ENCODE assay signal across 9 cellular contexts in the genomic region with DNA sequence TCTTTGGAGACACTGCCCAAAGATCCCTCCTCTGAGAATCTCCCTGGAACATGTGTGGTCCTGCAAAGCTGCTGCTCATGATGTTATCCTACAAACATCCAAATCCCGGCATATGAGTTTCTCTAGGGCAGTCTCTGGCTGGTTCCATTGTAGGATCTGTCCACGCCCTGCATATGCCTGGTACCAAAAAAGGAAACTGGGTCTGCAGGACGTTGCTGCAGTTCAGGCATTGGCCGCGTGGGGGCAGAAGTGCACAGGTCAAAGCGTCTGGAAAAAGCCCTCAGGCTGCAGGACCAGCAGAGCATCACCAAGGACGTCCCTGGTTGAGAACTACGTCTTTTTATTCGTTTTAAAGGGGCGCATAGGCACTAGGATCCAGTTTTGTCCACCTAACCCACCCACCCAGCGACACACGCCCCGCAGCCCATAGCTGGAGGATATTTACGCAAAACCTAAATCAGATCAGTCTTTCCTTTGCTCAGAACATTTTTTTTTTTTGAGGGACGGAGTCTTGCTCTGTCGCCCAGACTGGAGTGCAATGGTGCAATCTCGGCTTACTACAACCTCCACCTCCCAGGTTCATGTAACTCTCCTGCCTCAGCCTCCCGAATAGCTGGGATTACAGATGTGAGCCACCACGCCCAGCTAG. TPM values are rescaled to one million over a fixed set of nuclear protein-coding genes. Genes with fewer than 3 reads are reported as not detected.
DNase-seq lines count a peak whose midpoint lies in the region; ATAC-seq and TF ChIP-seq lines count a peak whose summit lies in the region.
"Had no signal": no experiment of that assay in that cellular context is flagged by ENCODE, and none has a peak within 500 bp of the region (broad histone marks: within the 10 kb centered on the region; RNA-seq: fewer than 3 reads in every experiment).

No MANE protein-coding gene starts in this region.

- H3K4me1 Mint-ChIP-seq in progenitor cell of endocrine pancreas (ENCODE audit: low read depth): no peaks in the 10 kb centered on the region

- H3K4me3 Mint-ChIP-seq in progenitor cell of endocrine pancreas (ENCODE audit: low read depth): no peak overlapping the region

- H3K27me3 Mint-ChIP-seq in progenitor cell of endocrine pancreas: peaks cover 11% of the 10 kb centered on the region

- H3K36me3 Mint-ChIP-seq in progenitor cell of endocrine pancreas (ENCODE audit: insufficient read depth): no peaks in the 10 kb centered on the region

- H3K9me3 Mint-ChIP-seq in progenitor cell of endocrine pancreas (ENCODE audit: low read depth): no peaks in the 10 kb centered on the region

- H3K9me3 ChIP-seq in cardiac muscle cell (ENCODE audit: low read depth): no peaks in the 10 kb centered on the region

- H3K4me3 ChIP-seq in cardiac muscle cell: no peak overlapping the region
- H3K4me3 ChIP-seq: skin epidermis had no signal

- ATAC-seq in HG02973 (IDR thresholded peaks at IDR 0.05; ENCODE audit: unreplicated experiment): no peak

- no peak overlapping the region for H3K27ac ChIP-seq in cardiac muscle cell
- H3K27ac ChIP-seq: skin epidermis had no signal

- H3K27me3 ChIP-seq in cardiac muscle cell: no peaks in the 10 kb centered on the region

- no peaks in the 10 kb centered on the region for H3K36me3 ChIP-seq in cardiac muscle cell

- TF ChIP-seq CTCF in GM12873 (IDR thresholded peaks at IDR 0.05; ENCODE audit: insufficient read depth, low read depth, low read length, missing control alignments) (peak; percentile 98), cardiac muscle cell (IDR thresholded peaks at IDR 0.05; ENCODE audit: low read depth, low read length) (peak; percentile 98), progenitor cell of endocrine pancreas (IDR thresholded peaks at IDR 0.05; ENCODE audit: unreplicated experiment) (peak; percentile 94)

- peak overlapping the region; percentile 5 for H3K27ac Mint-ChIP-seq in progenitor cell of endocrine pancreas

- no peaks in the 10 kb centered on the region for H3K4me1 ChIP-seq in cardiac muscle cell (ENCODE audit: low read depth)

- DNase-seq in NCI-H1694 (lab: John Stamatoyannopoulos, UW): peak; percentile 74
- DNase-seq in T follicular helper cell (ENCODE audit: low read depth): peak; percentile 81
- peak; percentile 85 for DNase-seq in activated naive CD8-positive, alpha-beta T cell treated with anti-CD3 and anti-CD28 coated beads, Interleukin-2, amount 50 U/mL, for 16 hours (ENCODE audit: low read depth, low spot score)
- DNase-seq in cardiac muscle cell (ENCODE audit: low read depth in 1 of 2, low spot score in 1 of 2): peak; percentile 88 to 90
- peak; percentile 90 for DNase-seq in progenitor cell of endocrine pancreas (ENCODE audit: low spot score, unreplicated experiment)
- peak; percentile 93 for DNase-seq in ureter (ENCODE audit: low spot score)

RNA-seq across cellular contexts. Expression of a gene that starts 12.9 kb away (rescaled TPM):
- total RNA-seq in cardiac muscle cell: 9.0 and 12.8 TPM in 2 replicates
- polyA plus RNA-seq in cardiac muscle cell: 7.3 and 11.2 TPM in 2 replicates
- total RNA-seq in progenitor cell of endocrine pancreas: 18.9 and 23.1 TPM in 2 replicates
- total RNA-seq in ureter: 31.1 TPM

RNA-seq across cellular contexts. Expression of a gene that starts 46.5 kb away (rescaled TPM):
- total RNA-seq in cardiac muscle cell: 5.0 and 5.7 TPM in 2 replicates
- 2.4 and 4.2 TPM in 2 replicates for polyA plus RNA-seq in cardiac muscle cell
- 12.7 and 15.1 TPM in 2 replicates for total RNA-seq in progenitor cell of endocrine pancreas
- 12.1 TPM for total RNA-seq in ureter

RNA-seq across cellular contexts. Expression of a gene that starts 46.6 kb away (rescaled TPM):
- total RNA-seq in cardiac muscle cell (9.1 and 11.7 TPM in 2 replicates), progenitor cell of endocrine pancreas (22.3 and 24.3 TPM in 2 replicates), ureter (40.9 TPM)
- polyA plus RNA-seq in cardiac muscle cell: 11.5 and 23.5 TPM in 2 replicates
